ENCODE assay signal across 2 cellular contexts in genomic region chr16:70691223-70692129, GRCh38.
TF ChIP-seq lines count a peak whose summit lies in the region.

No MANE protein-coding gene starts in this region.

TF ChIP-seq in HEK293, 187 proteins besides CTCF, POLR2A, EP300 and RAD21 (continued from another document):
- 0 out of 2 replicates have a peak, but pooled peaks have one; percentile 11 for TF ChIP-seq ZBTB44 (tag by site-specific recombination; IDR thresholded peaks at IDR 0.05)

TF ChIP-seq in K562, 482 proteins besides CTCF, POLR2A, EP300 and RAD21 (continued from another document):
- TF ChIP-seq RBM14 (IDR thresholded peaks at IDR 0.05; ENCODE audit: borderline replicate concordance, insufficient read depth, low read depth, low read length) (peak; percentile 37; the same call in 1 of the 2 replicates), HNRNPH1 (optimal IDR thresholded peaks at IDR 0.05; ENCODE audit: low read depth, low read length) (no peak), SOX6 (IDR thresholded peaks at IDR 0.05) (no peak)
